In genomic region chr20:8368680-8369079, GRCh38 we compare ENCODE assay signal across 20 cellular contexts.
"Had no signal": no experiment of that assay in that cellular context is flagged by ENCODE, and none has a peak within 500 bp of the region (broad histone marks: within the 10 kb centered on the region; RNA-seq: fewer than 3 reads in every experiment).

No MANE protein-coding gene starts in this region.

- H3K4me1 ChIP-seq: ascending aorta, foreskin keratinocyte, lower lobe of right lung, vagina had no signal

- H3K9me3 ChIP-seq: ascending aorta, lower lobe of right lung, pancreas, stomach, vagina had no signal

- ATAC-seq: activated CD8-positive, alpha-beta T cell treated with anti-CD3 and anti-CD28 coated beads, Interleukin-2, amount 10 ng/mL, durations not matched to agents 7 days and 5 days; foreskin keratinocyte; left colon; lower lobe of right lung; naive thymus-derived CD8-positive, alpha-beta T cell; pancreas; sciatic nerve; stimulated activated effector memory CD8-positive, alpha-beta T cell treated with anti-CD3 and anti-CD28 coated beads, Interleukin-12 subunit alpha, Interleukin-12 subunit beta, amount 100 ng/mL, for 72 hours had no signal

- DNase-seq: activated CD4-positive, alpha-beta T cell treated with anti-CD3 and anti-CD28 coated beads, Interleukin-2, amount 10 ng/mL, durations not matched to agents 24 days and 14 days; activated CD8-positive, alpha-beta T cell treated with anti-CD3 and anti-CD28 coated beads, Interleukin-2, amount 10 ng/mL, durations not matched to agents 7 days and 5 days; activated naive CD4-positive, alpha-beta T cell treated with anti-CD3 and anti-CD28 coated beads for 36 hours; activated T-cell treated with anti-CD3 and anti-CD28 coated beads, Interleukin-2, amount 50 U/mL, for 24 hours; foreskin keratinocyte; hypothalamus; islet precursor cell; left colon; lower lobe of right lung; naive thymus-derived CD8-positive, alpha-beta T cell; pancreas; stimulated activated CD4-positive, alpha-beta T cell treated with anti-CD3 and anti-CD28 coated beads, Interleukin-4, amount 100 ng/mL, for 24 hours; stomach; trophoblast cell had no signal

- H3K4me3 ChIP-seq: ascending aorta, coronary artery, lower lobe of right lung, pancreas, smooth muscle cell, stomach, vagina had no signal

- H3K4me2 ChIP-seq: smooth muscle cell had no signal

- H3K27ac ChIP-seq: ascending aorta, coronary artery, foreskin keratinocyte, lower lobe of right lung, pancreas, stomach, vagina had no signal

- H3K27me3 ChIP-seq: ascending aorta, foreskin keratinocyte, pancreas, stomach, vagina had no signal

- H3K36me3 ChIP-seq: ascending aorta, lower lobe of right lung, pancreas, stomach, vagina had no signal
